In the genomic region with DNA sequence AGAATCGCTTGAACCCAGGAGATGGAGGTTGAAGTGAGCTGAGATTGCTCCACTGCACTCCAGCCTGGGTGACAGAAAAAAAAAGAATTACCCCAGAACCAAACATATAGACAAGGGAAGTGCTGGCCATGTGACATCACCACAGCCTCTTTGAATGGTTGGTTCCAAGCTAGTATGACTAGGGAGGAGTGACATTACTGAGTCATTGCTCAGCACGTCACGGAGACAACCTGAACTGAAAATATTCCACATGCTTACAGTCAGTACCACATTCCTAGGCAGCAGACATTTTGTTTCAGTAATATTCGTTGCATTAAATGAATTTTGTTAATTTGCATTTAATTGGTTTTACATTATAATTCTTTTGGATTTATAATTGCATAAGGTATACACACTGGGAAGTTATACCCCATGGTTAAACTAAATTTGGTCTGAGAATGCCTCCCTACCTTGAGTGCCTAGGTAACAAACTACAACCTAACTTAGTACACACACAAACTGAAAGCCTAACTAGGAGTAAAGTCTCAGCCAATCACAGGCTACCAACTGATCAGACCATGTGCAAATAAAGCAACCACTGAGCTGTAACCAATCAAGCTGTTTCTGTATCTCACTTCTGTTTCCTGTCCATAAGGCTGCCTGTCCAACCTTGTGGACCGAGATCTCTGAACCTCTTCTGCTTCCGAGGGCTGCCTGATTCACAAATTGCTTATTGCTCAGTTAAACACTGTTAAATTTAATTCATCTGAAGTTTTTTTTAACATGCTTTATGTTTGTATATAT, we compare ENCODE assay signal across 8 cellular contexts.
A peak's percentile ranks its signal among the peaks of the same experiment; 100 is the strongest.
DNase-seq lines count a peak whose midpoint lies in the region; ATAC-seq and TF ChIP-seq lines count a peak whose summit lies in the region.

No MANE protein-coding gene starts in this region.

- TF ChIP-seq CTCF in stomach (IDR thresholded peaks at IDR 0.05): no peak

- H3K36me3 ChIP-seq in stomach: no peaks in the 10 kb centered on the region

- peak; percentile 90 for ATAC-seq in HG02938 (IDR thresholded peaks at IDR 0.05; ENCODE audit: unreplicated experiment)

- no peak for TF ChIP-seq EP300 in stomach (IDR thresholded peaks at IDR 0.05)

- TF ChIP-seq POLR2A in stomach (IDR thresholded peaks at IDR 0.05): no peak

- H3K27ac ChIP-seq in stomach: peak overlapping the region in 3 of 5 donors; percentile 29 to 57 (median 52)

- intact Hi-C loops in stomach (cut with DNase I; ENCODE audit: low total_unique reads): loop anchor here (10.0 kb wide), 1 partner anchor 69 kb away; no protein-coding TSS in a partner anchor

- 77 to 91% (median 84%) methylated on average over 6 of the region's 6 CpGs for WGBS in stomach, 5 donors

- DNase-seq in NCI-H2171 treated with DMSO at 0.1 percent for 48 hours (lab: John Stamatoyannopoulos, UW) (peak; percentile 61), NCI-H2171 (lab: John Stamatoyannopoulos, UW) (no peak), RPMI7951 (ENCODE audit: low read depth) (peak; percentile 69), stomach (no peak), amniotic stem cell (lab: John Stamatoyannopoulos, UW) (no peak), NCI-H526 (lab: John Stamatoyannopoulos, UW) (no peak)
- no peak for DNase-seq in activated effector memory CD4-positive, alpha-beta T cell treated with Interleukin-2 at 50 U/mL for 16 hours

- no peaks in the 10 kb centered on the region for H3K27me3 ChIP-seq in stomach

- peaks cover 0 to 53% (median 13%) of the 10 kb centered on the region in 4 donors for H3K4me1 ChIP-seq in stomach

- H3K9me3 ChIP-seq in stomach: no peaks in the 10 kb centered on the region

- no peak overlapping the region for H3K4me3 ChIP-seq in stomach

Comparison
In these comparisons a context has a peak if more than half of its experiments do, and no peak if none do; other contexts are left out.
1. DNase-seq: peak in NCI-H2171 treated with DMSO at 0.1 percent for 48 hours (single experiment) and RPMI7951 (single experiment); none in NCI-H2171 (single experiment), stomach (single experiment), activated effector memory CD4-positive, alpha-beta T cell treated with Interleukin-2 at 50 U/mL for 16 hours (single experiment), amniotic stem cell (single experiment) and NCI-H526 (0 of 2).